Comparison of ENCODE assay signal across 13 cellular contexts in the genomic region with DNA sequence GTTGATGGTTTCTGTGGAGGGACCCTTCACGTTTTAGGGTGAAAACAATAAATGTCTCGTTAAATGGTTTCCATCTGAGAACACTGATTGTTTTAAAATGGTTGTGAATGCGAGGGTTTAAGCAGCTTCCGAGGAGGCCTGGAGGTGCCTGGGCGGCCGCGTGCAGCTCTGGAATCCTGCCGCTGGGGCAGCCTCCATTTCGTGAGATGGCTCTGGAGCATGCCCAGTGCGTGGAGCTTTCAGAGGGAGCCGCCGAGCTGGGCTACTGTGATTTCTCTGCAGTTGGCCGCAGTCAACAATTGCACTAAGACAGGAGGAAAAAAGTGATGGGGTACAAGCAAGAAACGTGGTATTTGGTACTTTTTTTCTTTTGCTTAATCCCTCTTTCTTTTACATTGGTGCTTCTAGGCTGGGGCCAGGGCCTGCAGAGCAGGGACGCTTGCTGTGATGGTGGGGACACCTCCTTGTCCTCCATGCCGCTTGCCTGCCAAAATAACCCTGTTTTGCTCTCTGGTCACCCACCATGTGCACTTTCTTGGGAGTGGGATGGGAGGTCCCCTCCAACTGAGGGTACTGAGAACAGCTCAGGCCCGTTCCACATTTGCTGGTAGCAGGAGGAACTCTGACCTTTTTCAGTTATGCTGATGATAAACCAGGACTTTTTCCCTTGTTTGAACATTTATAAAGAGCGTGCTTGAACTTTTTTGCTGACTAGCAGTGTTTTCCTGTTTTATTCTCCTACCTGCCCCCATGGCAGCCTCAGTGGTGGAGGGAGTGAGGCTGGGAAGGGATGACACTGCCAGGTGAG. TPM values are rescaled to one million over a fixed set of nuclear protein-coding genes. Genes with fewer than 3 reads are reported as not detected.
A peak's percentile ranks its signal among the peaks of the same experiment; 100 is the strongest.
DNase-seq lines count a peak whose midpoint lies in the region; ATAC-seq, FAIRE-seq and TF ChIP-seq lines count a peak whose summit lies in the region.
"Had no signal": no experiment of that assay in that cellular context is flagged by ENCODE, and none has a peak within 500 bp of the region (broad histone marks: within the 10 kb centered on the region; RNA-seq: fewer than 3 reads in every experiment).

No MANE protein-coding gene starts in this region.

- H3K4me3 Mint-ChIP-seq in natural killer cell treated with Interleukin-12 subunit alpha and Interleukin-12 subunit beta and Interleukin-15 and Interleukin-18, amount 100 ng/mL, for 72 hours: no peak overlapping the region
- H3K4me3 Mint-ChIP-seq: activated CD8-positive, alpha-beta memory T cell treated with anti-CD3 and anti-CD28 coated beads, Interleukin-2, amount 10 ng/mL, durations not matched to agents 7 days and 5 days; central memory CD8-positive, alpha-beta T cell had no signal

- no peaks in the 10 kb centered on the region for H3K36me3 ChIP-seq in HUES64 (ENCODE audit: insufficient read depth, low read length)
- H3K36me3 ChIP-seq in endothelial cell of umbilical vein (ENCODE audit: control insufficient read depth in 2 of 2, extremely low read depth in 1 of 2, insufficient read depth in 2 of 2, low read length in 2 of 2): peaks cover 0 to 3% of the 10 kb centered on the region in 2 experiments
- H3K36me3 ChIP-seq in muscle layer of colon (ENCODE audit: insufficient read depth, low read length): peaks cover 9% of the 10 kb centered on the region

- H4K20me1 ChIP-seq in endothelial cell of umbilical vein (replicated peaks; ENCODE audit: control insufficient read depth, extremely low read depth, insufficient read depth, low read length): no peaks in the 10 kb centered on the region

- TF ChIP-seq CTCF in 22Rv1 (IDR thresholded peaks at IDR 0.05) (no peak), endothelial cell of umbilical vein (IDR thresholded peaks at IDR 0.05; ENCODE audit: extremely low read depth in 1 of 2, insufficient read depth in 1 of 2, low read depth in 1 of 2, low read length in 2 of 2) (no peak), omental fat pad (IDR thresholded peaks at IDR 0.05) (no peak), GM10266 (IDR thresholded peaks at IDR 0.05; ENCODE audit: control insufficient read depth, insufficient read depth, low read depth, missing control alignments) (no peak)

- H3K27ac ChIP-seq in 22Rv1 (peak overlapping the region; percentile 89), HUES64 (ENCODE audit: low read depth, low read length) (peak overlapping the region; percentile 87), endothelial cell of umbilical vein (ENCODE audit: insufficient read depth, low read depth, low read length) (no peak overlapping the region), muscle layer of colon (ENCODE audit: low read depth, low read length) (peak overlapping the region; percentile 55)

- no TSS peak for BruUV-seq in endothelial cell of umbilical vein (replicated peaks; lab: Mats Ljungman, UMichigan)

- H2AFZ ChIP-seq in endothelial cell of umbilical vein (ENCODE audit: low read depth, low read length): no peak overlapping the region

- H3K9me3 ChIP-seq in HUES64 (ENCODE audit: insufficient read depth, low read depth, low read length) (no peaks in the 10 kb centered on the region), endothelial cell of umbilical vein (replicated peaks; ENCODE audit: control insufficient read depth, insufficient read depth, low read length) (no peaks in the 10 kb centered on the region), muscle layer of colon (ENCODE audit: low read length) (no peaks in the 10 kb centered on the region)

- ATAC-seq in omental fat pad (ENCODE audit: low FRiP score) (no peak), Right ventricle myocardium superior (ENCODE audit: poor library complexity) (no peak)
- no peak for ATAC-seq in natural killer cell treated with Interleukin-12 subunit alpha and Interleukin-12 subunit beta and Interleukin-15 and Interleukin-18, amount 100 ng/mL, for 72 hours
- ATAC-seq: activated CD8-positive, alpha-beta memory T cell treated with anti-CD3 and anti-CD28 coated beads, Interleukin-2, amount 10 ng/mL, durations not matched to agents 7 days and 5 days had no signal

- peaks cover 68% of the 10 kb centered on the region for H3K4me1 ChIP-seq in HUES64 (ENCODE audit: insufficient read depth, low read length)
- peaks cover 13% of the 10 kb centered on the region for H3K4me1 ChIP-seq in endothelial cell of umbilical vein (ENCODE audit: control insufficient read depth, extremely low read depth, insufficient read depth, low read length)
- peaks cover 27% of the 10 kb centered on the region for H3K4me1 ChIP-seq in muscle layer of colon (ENCODE audit: insufficient read depth, low read length)

- H3K4me1 Mint-ChIP-seq in natural killer cell treated with Interleukin-12 subunit alpha and Interleukin-12 subunit beta and Interleukin-15 and Interleukin-18, amount 100 ng/mL, for 72 hours (ENCODE audit: low read depth in 2 of 2): peaks cover 32 to 36% of the 10 kb centered on the region in 2 donors

- H3K27me3 ChIP-seq in HUES64 (ENCODE audit: insufficient read depth, low read length) (no peaks in the 10 kb centered on the region), endothelial cell of umbilical vein (ENCODE audit: control insufficient read depth in 2 of 2, insufficient read depth in 2 of 2, low read length in 2 of 2) (no peaks in the 10 kb centered on the region), muscle layer of colon (ENCODE audit: control insufficient read depth in 1 of 2, insufficient read depth in 2 of 2, low read length in 2 of 2) (no peaks in the 10 kb centered on the region)

- FAIRE-seq in endothelial cell of umbilical vein (lab: Jason Lieb, UNC): peak; percentile 31

- H3K36me3 Mint-ChIP-seq in natural killer cell treated with Interleukin-12 subunit alpha and Interleukin-12 subunit beta and Interleukin-15 and Interleukin-18, amount 100 ng/mL, for 72 hours: peaks cover 7% of the 10 kb centered on the region

- 48% methylated on average over 18 of the region's 18 CpGs for WGBS in HUES64

- H3K9me3 Mint-ChIP-seq in natural killer cell treated with Interleukin-12 subunit alpha and Interleukin-12 subunit beta and Interleukin-15 and Interleukin-18, amount 100 ng/mL, for 72 hours: no peaks in the 10 kb centered on the region
- H3K9me3 Mint-ChIP-seq: central memory CD8-positive, alpha-beta T cell had no signal

- no peak overlapping the region for H3K4me3 ChIP-seq in HUES64 (ENCODE audit: low read length)
- no peak overlapping the region for H3K4me3 ChIP-seq in endothelial cell of umbilical vein (replicated peaks in 1 of 3; ENCODE audit: insufficient read depth in 1 of 3, low read depth in 1 of 3, low read length in 3 of 3)
- peak overlapping the region; percentile 1 to 44 for H3K4me3 ChIP-seq in muscle layer of colon (ENCODE audit: low read depth in 1 of 2, low read length in 2 of 2)

- CTCF ChIA-PET in endothelial cell of umbilical vein (lab: Charles Lee): interaction anchor here (1.1 to 1.3 kb wide), 2 partner anchors 25 to 45 kb away, joined by 3 read pairs; no protein-coding TSS in a partner anchor

- H3K27me3 Mint-ChIP-seq in natural killer cell treated with Interleukin-12 subunit alpha and Interleukin-12 subunit beta and Interleukin-15 and Interleukin-18, amount 100 ng/mL, for 72 hours: no peaks in the 10 kb centered on the region
- H3K27me3 Mint-ChIP-seq: activated CD8-positive, alpha-beta memory T cell treated with anti-CD3 and anti-CD28 coated beads, Interleukin-2, amount 10 ng/mL, durations not matched to agents 7 days and 5 days; central memory CD8-positive, alpha-beta T cell had no signal

- no peak for TF ChIP-seq POLR2A in endothelial cell of umbilical vein (IDR thresholded peaks at IDR 0.05; ENCODE audit: low read depth, low read length)

- intact Hi-C loops in endothelial cell of umbilical vein (cut with micrococcal nuclease) (no loop called here), Right ventricle myocardium superior (cut with DNase I) (no loop called here)

- DNase-seq in endothelial cell of umbilical vein (ENCODE audit: low read depth, low spot score) (no peak), omental fat pad (ENCODE audit: low spot score) (no peak), Right ventricle myocardium superior (no peak), GM10266 (ENCODE audit: extremely low spot score) (no peak)
- no peak for DNase-seq in natural killer cell treated with Interleukin-12 subunit alpha and Interleukin-12 subunit beta and Interleukin-15 and Interleukin-18, amount 100 ng/mL, for 72 hours (ENCODE audit: low spot score)
- DNase-seq: ACHN; activated CD8-positive, alpha-beta memory T cell treated with anti-CD3 and anti-CD28 coated beads, Interleukin-2, amount 10 ng/mL, durations not matched to agents 7 days and 5 days; KG1; NCI-H524 had no signal

- no peaks in the 10 kb centered on the region for H3K9me1 ChIP-seq in endothelial cell of umbilical vein (replicated peaks; ENCODE audit: control insufficient read depth, extremely low read depth, insufficient read depth, low read length)

- dilution Hi-C loops in endothelial cell of umbilical vein (cut with MboI; ENCODE audit: extremely low pct_ligation_motif_present, low sequenced_read_pairs): no loop called here

- H3K27ac Mint-ChIP-seq in natural killer cell treated with Interleukin-12 subunit alpha and Interleukin-12 subunit beta and Interleukin-15 and Interleukin-18, amount 100 ng/mL, for 72 hours: no peak overlapping the region
- H3K27ac Mint-ChIP-seq: activated CD8-positive, alpha-beta memory T cell treated with anti-CD3 and anti-CD28 coated beads, Interleukin-2, amount 10 ng/mL, durations not matched to agents 7 days and 5 days had no signal

- H3K9ac ChIP-seq in HUES64 (ENCODE audit: low read depth, low read length) (peak overlapping the region; percentile 69), endothelial cell of umbilical vein (replicated peaks; ENCODE audit: extremely low read depth, insufficient read depth, low read length) (no peak overlapping the region), muscle layer of colon (ENCODE audit: low read length) (no peak overlapping the region)

- no peak overlapping the region for H3K4me2 ChIP-seq in endothelial cell of umbilical vein (ENCODE audit: insufficient read depth, low read length)

- POLR2A ChIA-PET in endothelial cell of umbilical vein (lab: Charles Lee): no interaction called here

- H3K79me2 ChIP-seq in endothelial cell of umbilical vein (ENCODE audit: control insufficient read depth, insufficient read depth, low read length): peaks cover 70% of the 10 kb centered on the region

RNA-seq across cellular contexts. Expression of a gene that starts 47.1 kb away (rescaled TPM):
- polyA plus RNA-seq in HUES64 (2013, experiment 1 of 2): 68.1 TPM
- polyA plus RNA-seq in HUES64 (2013, experiment 2 of 2): 69.5 TPM
- 103 and 104 TPM in 2 replicates for total RNA-seq in endothelial cell of umbilical vein
- polyA plus RNA-seq in endothelial cell of umbilical vein: 48.2 and 56.1 TPM in 2 replicates
- polyA plus RNA-seq in endothelial cell of umbilical vein (2011; cell fraction: cytosol; rRNA removed): 37.3 and 47.0 TPM in 2 replicates
- polyA plus RNA-seq in endothelial cell of umbilical vein (2011; cell fraction: nucleus; rRNA removed): 120 and 133 TPM in 2 replicates
- 45.3 and 50.9 TPM in 2 replicates for polyA plus RNA-seq in endothelial cell of umbilical vein (2012)
- 88.5 and 92.5 TPM in 2 replicates for polyA minus RNA-seq in endothelial cell of umbilical vein
- 114 TPM for polyA minus RNA-seq in endothelial cell of umbilical vein (2011; cell fraction: cytosol; rRNA and poly(A)+ RNA removed)
- 77.5 and 108 TPM in 2 replicates for polyA minus RNA-seq in endothelial cell of umbilical vein (2011; cell fraction: nucleus; rRNA and poly(A)+ RNA removed)
- total RNA-seq in omental fat pad: 100 to 1,000 TPM in 1 of 4 donors, 10 to 100 TPM in 3; 57.6 to 103 (median 76.8) TPM
- total RNA-seq in natural killer cell treated with Interleukin-12 subunit alpha and Interleukin-12 subunit beta and Interleukin-15 and Interleukin-18, amount 100 ng/mL, for 72 hours: 100 to 1,000 TPM in 1 of 2 donors, 10 to 100 TPM in 1; 93.1 to 184 TPM
- total RNA-seq in Right ventricle myocardium superior: 31.2 TPM

Comparison
In these comparisons a context has a peak if more than half of its experiments do, and no peak if none do; other contexts are left out.
1. H3K4me3 ChIP-seq: peak in muscle layer of colon (2 of 2); none in HUES64 (single experiment) and endothelial cell of umbilical vein (0 of 3).